8 cellular contexts compared by ENCODE assay signal in genomic region chr9:34899535-34900158, GRCh38. TPM values are rescaled to one million over a fixed set of nuclear protein-coding genes. Genes with fewer than 3 reads are reported as not detected.
DNase-seq lines count a peak whose midpoint lies in the region; ATAC-seq, FAIRE-seq and TF ChIP-seq lines count a peak whose summit lies in the region.

No MANE protein-coding gene starts in this region.

- H3K9me3 ChIP-seq in MG63 (no peaks in the 10 kb centered on the region), osteoblast (ENCODE audit: low read depth, low read length) (no peaks in the 10 kb centered on the region), thyroid gland (no peaks in the 10 kb centered on the region)

- no peak overlapping the region for H2AFZ ChIP-seq in osteoblast (ENCODE audit: low read length)

- TF ChIP-seq CTCF in osteoblast (IDR thresholded peaks at IDR 0.05; ENCODE audit: extremely low read depth, low read depth, low read length) (peak; percentile 86), thyroid gland (IDR thresholded peaks at IDR 0.05) (peak; percentile 26 to 85 (median 75))

- H3K36me3 ChIP-seq in MG63 (no peaks in the 10 kb centered on the region), osteoblast (ENCODE audit: insufficient read depth, low read length) (no peaks in the 10 kb centered on the region), thyroid gland (no peaks in the 10 kb centered on the region)

- no peaks in the 10 kb centered on the region for H4K20me1 ChIP-seq in osteoblast (ENCODE audit: insufficient read depth, low read length)

- ATAC-seq in GM21737 (IDR thresholded peaks at IDR 0.05; ENCODE audit: unreplicated experiment), result peak; percentile 72

- FAIRE-seq in frontal cortex (lab: Jason Lieb, UNC), result no peak

- peak; percentile 51 for DNase-seq in DMS114 treated with DMSO at 0.1 percent for 48 hours (lab: John Stamatoyannopoulos, UW; ENCODE audit: unreplicated experiment)
- peak; percentile 44 for DNase-seq in MG63
- peak; percentile 67 for DNase-seq in SIG-M5 treated with dmso at 0.1 percent for 504 hours (lab: John Stamatoyannopoulos, UW; ENCODE audit: unreplicated experiment)
- peak; percentile 66 for DNase-seq in activated effector memory CD4-positive, alpha-beta T cell treated with Interleukin-2 at 50 U/mL for 16 hours
- peak; percentile 54 to 66 for DNase-seq in frontal cortex (ENCODE audit: low spot score in 2 of 2)
- DNase-seq in osteoblast (ENCODE audit: insufficient read length, low spot score, missing footprints), result peak; percentile 88
- DNase-seq in thyroid gland, result peak; percentile 76 to 79

- H3K4me1 ChIP-seq in osteoblast (ENCODE audit: insufficient read depth, low read length) (no peaks in the 10 kb centered on the region), thyroid gland (no peaks in the 10 kb centered on the region)

- WGBS in thyroid gland, 2 donors, result 28% methylated on average over 7 of the region's 7 CpGs

- intact Hi-C loops in thyroid gland (cut with DNase I), result loop anchor here (5.0 to 10.0 kb wide), 2 partner anchors 88 to 575 kb away; partner anchors contain the start of gene DNAJB5

- no peak overlapping the region for H3K27ac ChIP-seq in osteoblast (ENCODE audit: low read depth, low read length)
- H3K27ac ChIP-seq in thyroid gland, result no peak overlapping the region

- H3K27me3 ChIP-seq in MG63 (peaks cover 18% of the 10 kb centered on the region), osteoblast (ENCODE audit: insufficient read depth, low read length) (peaks cover 35% of the 10 kb centered on the region), thyroid gland (no peaks in the 10 kb centered on the region)

- no peaks in the 10 kb centered on the region for H3K79me2 ChIP-seq in osteoblast (ENCODE audit: insufficient read depth, low read length)

- H3K4me3 ChIP-seq in MG63, result no peak overlapping the region
- no peak overlapping the region for H3K4me3 ChIP-seq in osteoblast (ENCODE audit: insufficient read depth, low read length)
- no peak overlapping the region for H3K4me3 ChIP-seq in thyroid gland (replicated peaks in 1 of 3)

- H3K4me2 ChIP-seq in osteoblast (ENCODE audit: insufficient read depth, low read length), result no peak overlapping the region

- TF ChIP-seq POLR2A in thyroid gland (IDR thresholded peaks at IDR 0.05), result no peak

RNA-seq across cellular contexts. Expression of gene PHF24, which starts 58.4 kb away (rescaled TPM):
- not detected in 2 replicates for total RNA-seq in MG63 (2014; rRNA removed; shearing (Covaris generic); ENCODE audit: low replicate concordance)
- 19.2 TPM for total RNA-seq in frontal cortex
- under 0.01 TPM in 1 of 2 replicates, not detected in the other for total RNA-seq in osteoblast
- 1 to 10 TPM in 3 of 4 donors, under 1 TPM in 1; 0.67 to 2.1 (median 1.4) TPM for total RNA-seq in thyroid gland
